ENCODE assay signal across 2 cellular contexts in the genomic region with DNA sequence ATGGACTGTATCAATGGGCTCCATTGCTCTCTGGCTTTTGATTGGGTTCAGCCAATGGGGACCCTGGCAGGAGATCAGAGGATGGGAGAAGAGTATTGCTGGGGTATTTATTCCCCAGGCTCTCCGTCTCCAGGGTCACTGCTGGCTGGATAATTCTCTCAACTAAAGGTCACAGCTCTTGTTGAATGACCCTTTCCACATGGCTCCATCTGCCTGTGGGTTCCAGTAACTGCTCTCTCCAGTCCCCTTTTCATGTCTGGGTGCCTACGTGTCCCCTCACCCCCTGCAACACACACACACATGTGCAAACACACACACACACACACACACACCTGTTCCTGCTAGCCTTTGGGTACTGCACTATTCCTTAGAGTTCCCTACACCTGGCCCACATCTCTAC.
TF ChIP-seq lines count a peak whose summit lies in the region.

No MANE protein-coding gene starts in this region.

TF ChIP-seq in GM23338, 12 proteins besides CTCF, POLR2A, EP300 and RAD21:
- TF ChIP-seq, protein P1, sequence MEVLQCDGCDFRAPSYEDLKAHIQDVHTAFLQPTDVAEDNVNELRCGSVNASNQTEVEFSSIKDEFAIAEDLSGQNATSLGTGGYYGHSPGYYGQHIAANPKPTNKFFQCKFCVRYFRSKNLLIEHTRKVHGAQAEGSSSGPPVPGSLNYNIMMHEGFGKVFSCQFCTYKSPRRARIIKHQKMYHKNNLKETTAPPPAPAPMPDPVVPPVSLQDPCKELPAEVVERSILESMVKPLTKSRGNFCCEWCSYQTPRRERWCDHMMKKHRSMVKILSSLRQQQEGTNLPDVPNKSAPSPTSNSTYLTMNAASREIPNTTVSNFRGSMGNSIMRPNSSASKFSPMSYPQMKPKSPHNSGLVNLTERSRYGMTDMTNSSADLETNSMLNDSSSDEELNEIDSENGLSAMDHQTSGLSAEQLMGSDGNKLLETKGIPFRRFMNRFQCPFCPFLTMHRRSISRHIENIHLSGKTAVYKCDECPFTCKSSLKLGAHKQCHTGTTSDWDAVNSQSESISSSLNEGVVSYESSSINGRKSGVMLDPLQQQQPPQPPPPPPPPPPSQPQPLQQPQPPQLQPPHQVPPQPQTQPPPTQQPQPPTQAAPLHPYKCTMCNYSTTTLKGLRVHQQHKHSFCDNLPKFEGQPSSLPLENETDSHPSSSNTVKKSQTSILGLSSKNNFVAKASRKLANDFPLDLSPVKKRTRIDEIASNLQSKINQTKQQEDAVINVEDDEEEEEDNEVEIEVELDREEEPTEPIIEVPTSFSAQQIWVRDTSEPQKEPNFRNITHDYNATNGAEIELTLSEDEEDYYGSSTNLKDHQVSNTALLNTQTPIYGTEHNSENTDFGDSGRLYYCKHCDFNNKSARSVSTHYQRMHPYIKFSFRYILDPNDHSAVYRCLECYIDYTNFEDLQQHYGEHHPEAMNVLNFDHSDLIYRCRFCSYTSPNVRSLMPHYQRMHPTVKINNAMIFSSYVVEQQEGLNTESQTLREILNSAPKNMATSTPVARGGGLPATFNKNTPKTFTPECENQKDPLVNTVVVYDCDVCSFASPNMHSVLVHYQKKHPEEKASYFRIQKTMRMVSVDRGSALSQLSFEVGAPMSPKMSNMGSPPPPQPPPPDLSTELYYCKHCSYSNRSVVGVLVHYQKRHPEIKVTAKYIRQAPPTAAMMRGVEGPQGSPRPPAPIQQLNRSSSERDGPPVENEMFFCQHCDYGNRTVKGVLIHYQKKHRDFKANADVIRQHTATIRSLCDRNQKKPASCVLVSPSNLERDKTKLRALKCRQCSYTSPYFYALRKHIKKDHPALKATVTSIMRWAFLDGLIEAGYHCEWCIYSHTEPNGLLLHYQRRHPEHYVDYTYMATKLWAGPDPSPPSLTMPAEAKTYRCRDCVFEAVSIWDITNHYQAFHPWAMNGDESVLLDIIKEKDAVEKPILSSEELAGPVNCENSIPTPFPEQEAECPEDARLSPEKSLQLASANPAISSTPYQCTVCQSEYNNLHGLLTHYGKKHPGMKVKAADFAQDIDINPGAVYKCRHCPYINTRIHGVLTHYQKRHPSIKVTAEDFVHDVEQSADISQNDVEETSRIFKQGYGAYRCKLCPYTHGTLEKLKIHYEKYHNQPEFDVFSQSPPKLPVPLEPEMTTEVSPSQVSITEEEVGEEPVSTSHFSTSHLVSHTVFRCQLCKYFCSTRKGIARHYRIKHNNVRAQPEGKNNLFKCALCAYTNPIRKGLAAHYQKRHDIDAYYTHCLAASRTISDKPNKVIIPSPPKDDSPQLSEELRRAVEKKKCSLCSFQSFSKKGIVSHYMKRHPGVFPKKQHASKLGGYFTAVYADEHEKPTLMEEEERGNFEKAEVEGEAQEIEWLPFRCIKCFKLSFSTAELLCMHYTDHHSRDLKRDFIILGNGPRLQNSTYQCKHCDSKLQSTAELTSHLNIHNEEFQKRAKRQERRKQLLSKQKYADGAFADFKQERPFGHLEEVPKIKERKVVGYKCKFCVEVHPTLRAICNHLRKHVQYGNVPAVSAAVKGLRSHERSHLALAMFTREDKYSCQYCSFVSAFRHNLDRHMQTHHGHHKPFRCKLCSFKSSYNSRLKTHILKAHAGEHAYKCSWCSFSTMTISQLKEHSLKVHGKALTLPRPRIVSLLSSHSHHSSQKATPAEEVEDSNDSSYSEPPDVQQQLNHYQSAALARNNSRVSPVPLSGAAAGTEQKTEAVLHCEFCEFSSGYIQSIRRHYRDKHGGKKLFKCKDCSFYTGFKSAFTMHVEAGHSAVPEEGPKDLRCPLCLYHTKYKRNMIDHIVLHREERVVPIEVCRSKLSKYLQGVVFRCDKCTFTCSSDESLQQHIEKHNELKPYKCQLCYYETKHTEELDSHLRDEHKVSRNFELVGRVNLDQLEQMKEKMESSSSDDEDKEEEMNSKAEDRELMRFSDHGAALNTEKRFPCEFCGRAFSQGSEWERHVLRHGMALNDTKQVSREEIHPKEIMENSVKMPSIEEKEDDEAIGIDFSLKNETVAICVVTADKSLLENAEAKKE (CRISPR knock-in tag; IDR thresholded peaks at IDR 0.05): no peak
- TF ChIP-seq ZNF331 (CRISPR knock-in tag; IDR thresholded peaks at IDR 0.05; ENCODE audit: low read depth): no peak
- no peak for TF ChIP-seq ZNF114 (CRISPR knock-in tag; IDR thresholded peaks at IDR 0.05)

TF ChIP-seq in K562, 482 proteins besides CTCF, POLR2A, EP300 and RAD21:
- TF ChIP-seq ZNF780A (CRISPR knock-in tag; IDR thresholded peaks at IDR 0.05): no peak
- TF ChIP-seq ZNF764 (CRISPR knock-in tag; IDR thresholded peaks at IDR 0.05; ENCODE audit: low read depth): no peak
- TF ChIP-seq NFIX (CRISPR knock-in tag; IDR thresholded peaks at IDR 0.05; ENCODE audit: low read depth): no peak
- TF ChIP-seq ADNP (tag; IDR thresholded peaks at IDR 0.05): no peak
- TF ChIP-seq ZNF184 (CRISPR knock-in tag; IDR thresholded peaks at IDR 0.05): no peak
- TF ChIP-seq ZNF707 (CRISPR knock-in tag; conservative IDR thresholded peaks at IDR 0.05): no peak
- no peak for TF ChIP-seq FIP1L1 (IDR thresholded peaks at IDR 0.05; ENCODE audit: low read depth, low read length, poor library complexity, severe bottlenecking)
- no peak for TF ChIP-seq COPS2 (conservative IDR thresholded peaks at IDR 0.05)
- TF ChIP-seq, protein P2, sequence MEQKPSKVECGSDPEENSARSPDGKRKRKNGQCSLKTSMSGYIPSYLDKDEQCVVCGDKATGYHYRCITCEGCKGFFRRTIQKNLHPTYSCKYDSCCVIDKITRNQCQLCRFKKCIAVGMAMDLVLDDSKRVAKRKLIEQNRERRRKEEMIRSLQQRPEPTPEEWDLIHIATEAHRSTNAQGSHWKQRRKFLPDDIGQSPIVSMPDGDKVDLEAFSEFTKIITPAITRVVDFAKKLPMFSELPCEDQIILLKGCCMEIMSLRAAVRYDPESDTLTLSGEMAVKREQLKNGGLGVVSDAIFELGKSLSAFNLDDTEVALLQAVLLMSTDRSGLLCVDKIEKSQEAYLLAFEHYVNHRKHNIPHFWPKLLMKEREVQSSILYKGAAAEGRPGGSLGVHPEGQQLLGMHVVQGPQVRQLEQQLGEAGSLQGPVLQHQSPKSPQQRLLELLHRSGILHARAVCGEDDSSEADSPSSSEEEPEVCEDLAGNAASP (IDR thresholded peaks at IDR 0.05): no peak
- no peak for TF ChIP-seq BHLHE40 (IDR thresholded peaks at IDR 0.05; ENCODE audit: low read length)
- TF ChIP-seq ZNF584 (CRISPR knock-in tag; IDR thresholded peaks at IDR 0.05; ENCODE audit: low read depth): no peak
- TF ChIP-seq NRF1 (conservative IDR thresholded peaks at IDR 0.05 in 1 of 2, IDR thresholded peaks at IDR 0.05 in 1 of 2): no peak
